8 cellular contexts compared by ENCODE assay signal in genomic region chr3:44862221-44862637, GRCh38. TPM values are rescaled to one million over a fixed set of nuclear protein-coding genes. Genes with fewer than 3 reads are reported as not detected.
DNase-seq lines count a peak whose midpoint lies in the region; ATAC-seq and TF ChIP-seq lines count a peak whose summit lies in the region.

No MANE protein-coding gene starts in this region.

- in situ Hi-C loops in mammary epithelial cell (cut with MboI; ENCODE audit: low sequenced_read_pairs in 2 of 2) = no loop called here

- no TSS peak for BruUV-seq in mammary epithelial cell (replicated peaks; lab: Mats Ljungman, UMichigan)

- dilution Hi-C loops in mammary epithelial cell (cut with HindIII; ENCODE audit: low sequenced_read_pairs) = no loop called here

- H4K20me1 ChIP-seq in mammary epithelial cell (ENCODE audit: insufficient read depth, low read length) = no peaks in the 10 kb centered on the region

- H3K9me3 ChIP-seq in mammary epithelial cell (replicated peaks; ENCODE audit: insufficient read depth, low read length) = no peaks in the 10 kb centered on the region
- no peaks in the 10 kb centered on the region for H3K9me3 ChIP-seq in tibial artery

- no peak for TF ChIP-seq CTCF in mammary epithelial cell (conservative IDR thresholded peaks at IDR 0.05 in 1 of 2, IDR thresholded peaks at IDR 0.05 in 1 of 2; ENCODE audit: extremely low read depth in 1 of 2, insufficient read depth in 1 of 2, low read depth in 1 of 2, low read length in 2 of 2)
- no peak for TF ChIP-seq CTCF in tibial artery (IDR thresholded peaks at IDR 0.05)

- H3K79me2 ChIP-seq in mammary epithelial cell (ENCODE audit: insufficient read depth, low read length) = no peaks in the 10 kb centered on the region

- DNase-seq in SIG-M5 treated with dmso at 0.1 percent for 504 hours (lab: John Stamatoyannopoulos, UW; ENCODE audit: unreplicated experiment) (peak; percentile 30), SIG-M5 (lab: John Stamatoyannopoulos, UW) (no peak), NCI-H69 (lab: John Stamatoyannopoulos, UW) (peak; percentile 26), mammary epithelial cell (peak; percentile 18), medulla oblongata (ENCODE audit: extremely low spot score) (peak; percentile 30), tibial artery (no peak), CD1c-positive myeloid dendritic cell (ENCODE audit: extremely low spot score) (no peak)

- WGBS in mammary epithelial cell (ENCODE audit: low coverage, missing lambda C conversion rate) = 27% methylated on average over 8 of the region's 26 CpGs

- H3K4me2 ChIP-seq in mammary epithelial cell (ENCODE audit: insufficient read depth, low read depth, low read length) = peak overlapping the region; percentile 29

- H3K27me3 ChIP-seq in mammary epithelial cell (ENCODE audit: insufficient read depth, low read length) (no peaks in the 10 kb centered on the region), tibial artery (no peaks in the 10 kb centered on the region)

- H2AFZ ChIP-seq in mammary epithelial cell (ENCODE audit: low read depth, low read length) = peak overlapping the region; percentile 68

- no peak overlapping the region for H3K9ac ChIP-seq in mammary epithelial cell (ENCODE audit: insufficient read depth, low read length)

- ATAC-seq in HG02588 (IDR thresholded peaks at IDR 0.05; ENCODE audit: unreplicated experiment) = peak; percentile 30

- H3K4me3 ChIP-seq in mammary epithelial cell (replicated peaks in 1 of 3; ENCODE audit: insufficient read depth in 1 of 3, low read depth in 2 of 3, low read length in 3 of 3) = peak overlapping the region in 2 of 3 experiments; percentile 41 to 48
- H3K4me3 ChIP-seq in tibial artery = peak overlapping the region; percentile 70 to 73

- H3K36me3 ChIP-seq in mammary epithelial cell (ENCODE audit: insufficient read depth, low read length) (no peaks in the 10 kb centered on the region), tibial artery (peaks cover 0 to 10% (median 3%) of the 10 kb centered on the region in 3 donors)

- H3K27ac ChIP-seq in mammary epithelial cell (ENCODE audit: insufficient read depth, low read depth, low read length) = no peak overlapping the region
- H3K27ac ChIP-seq in tibial artery = peak overlapping the region; percentile 79 to 91

- intact Hi-C loops in mammary epithelial cell (cut with micrococcal nuclease) (loop anchor here (1.0 to 5.0 kb wide), 4 partner anchors 23 to 52 kb away; no protein-coding TSS in a partner anchor), tibial artery (cut with DNase I; ENCODE audit: low total_unique reads) (no loop called here)

- H3K4me1 ChIP-seq in mammary epithelial cell (ENCODE audit: insufficient read depth, low read length) (peaks cover 4% of the 10 kb centered on the region), tibial artery (peaks cover 0 to 12% (median 8%) of the 10 kb centered on the region in 4 donors)

- CTCF ChIA-PET in mammary epithelial cell (lab: Charles Lee; ENCODE audit: low non-redundant PET) = no interaction called here

RNA-seq across cellular contexts. Expression of gene TMEM42, which starts 0.5 kb away (rescaled TPM):
- 10 to 100 TPM; 11.8 to 12.9 TPM for total RNA-seq in mammary epithelial cell
- polyA plus RNA-seq in mammary epithelial cell = 8.3 TPM
- not detected for polyA minus RNA-seq in mammary epithelial cell

RNA-seq across cellular contexts. Expression of gene TGM4, which starts 12.2 kb away (rescaled TPM):
- 1 to 10 TPM in 1 of 2 donors, under 1 TPM in 1; 0.33 to 1.2 TPM for total RNA-seq in mammary epithelial cell
- polyA plus RNA-seq in mammary epithelial cell = 1.6 TPM
- 3.4 TPM for polyA minus RNA-seq in mammary epithelial cell

Comparison
In these comparisons a context has a peak if more than half of its experiments do, and no peak if none do; other contexts are left out.
1. DNase-seq: peak in SIG-M5 treated with dmso at 0.1 percent for 504 hours (single experiment), NCI-H69 (single experiment), mammary epithelial cell (single experiment) and medulla oblongata (single experiment); none in SIG-M5 (single experiment), tibial artery (0 of 2) and CD1c-positive myeloid dendritic cell (single experiment).